24 cellular contexts compared by ENCODE assay signal in the genomic region with DNA sequence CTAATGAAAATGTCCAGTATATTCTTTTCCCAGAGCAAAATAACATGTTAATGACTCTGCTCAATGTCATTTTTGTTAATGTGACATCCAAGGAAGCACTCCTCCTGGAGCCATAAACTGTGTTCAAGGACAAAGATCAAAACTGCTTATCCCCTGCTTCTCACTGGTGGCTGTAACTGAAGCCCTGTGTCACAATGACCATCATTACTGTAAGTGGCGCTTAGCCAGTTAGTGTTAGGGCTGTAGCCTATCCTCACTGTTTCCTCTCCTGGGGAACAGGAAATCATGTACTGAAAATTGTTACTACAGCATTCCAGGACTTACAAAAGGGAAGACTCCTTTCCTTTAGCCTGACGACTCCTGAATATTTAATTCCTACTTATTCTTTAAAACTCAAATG.
"Had no signal": no experiment of that assay in that cellular context is flagged by ENCODE, and none has a peak within 500 bp of the region (broad histone marks: within the 10 kb centered on the region; RNA-seq: fewer than 3 reads in every experiment).

No MANE protein-coding gene starts in this region.

- FAIRE-seq: keratinocyte, pancreas had no signal

- H3K9me3 Mint-ChIP-seq: activated CD8-positive, alpha-beta T cell treated with anti-CD3 and anti-CD28 coated beads for 36 hours; activated naive CD4-positive, alpha-beta T cell treated with anti-CD3 and anti-CD28 coated beads, Interleukin-2, amount 10 ng/mL, durations not matched to agents 7 days and 5 days; endodermal cell; T-helper 1 cell treated with Interleukin-12 subunit alpha and Interleukin-12 subunit beta and Interleukin-4 antibody, amounts not matched to agents 30 μg/mL and 1 μg/mL, for 36 hours had no signal

- H3K4me1 ChIP-seq: gastroesophageal sphincter, pancreas, psoas muscle, right atrium auricular region, upper lobe of right lung had no signal

- H3K4me3 ChIP-seq: gastroesophageal sphincter, lung, pancreas, psoas muscle, right atrium auricular region, thoracic aorta, upper lobe of right lung had no signal

- H3K36me3 Mint-ChIP-seq: activated CD8-positive, alpha-beta memory T cell treated with anti-CD3 and anti-CD28 coated beads, Interleukin-2, amount 10 ng/mL, durations not matched to agents 7 days and 5 days; activated naive CD4-positive, alpha-beta T cell treated with anti-CD3 and anti-CD28 coated beads, Interleukin-2, amount 10 ng/mL, durations not matched to agents 7 days and 5 days; natural killer cell had no signal

- H3K27ac Mint-ChIP-seq: activated CD8-positive, alpha-beta memory T cell treated with anti-CD3 and anti-CD28 coated beads, Interleukin-2, amount 10 ng/mL, durations not matched to agents 7 days and 5 days; activated CD8-positive, alpha-beta T cell treated with anti-CD3 and anti-CD28 coated beads for 36 hours; activated naive CD4-positive, alpha-beta T cell treated with anti-CD3 and anti-CD28 coated beads, Interleukin-2, amount 10 ng/mL, durations not matched to agents 7 days and 5 days; endodermal cell; natural killer cell; T-helper 1 cell treated with Interleukin-12 subunit alpha and Interleukin-12 subunit beta and Interleukin-4 antibody, amounts not matched to agents 30 μg/mL and 1 μg/mL, for 36 hours had no signal

- H3K9me3 ChIP-seq: gastroesophageal sphincter, pancreas, psoas muscle, right atrium auricular region, thoracic aorta, upper lobe of right lung had no signal

- H3K4me3 Mint-ChIP-seq: activated CD8-positive, alpha-beta memory T cell treated with anti-CD3 and anti-CD28 coated beads, Interleukin-2, amount 10 ng/mL, durations not matched to agents 7 days and 5 days; activated CD8-positive, alpha-beta T cell treated with anti-CD3 and anti-CD28 coated beads for 36 hours; activated naive CD4-positive, alpha-beta T cell treated with anti-CD3 and anti-CD28 coated beads, Interleukin-2, amount 10 ng/mL, durations not matched to agents 7 days and 5 days; endodermal cell; natural killer cell; T-helper 1 cell treated with Interleukin-12 subunit alpha and Interleukin-12 subunit beta and Interleukin-4 antibody, amounts not matched to agents 30 μg/mL and 1 μg/mL, for 36 hours had no signal

- H3K27me3 Mint-ChIP-seq: activated CD8-positive, alpha-beta memory T cell treated with anti-CD3 and anti-CD28 coated beads, Interleukin-2, amount 10 ng/mL, durations not matched to agents 7 days and 5 days; activated naive CD4-positive, alpha-beta T cell treated with anti-CD3 and anti-CD28 coated beads, Interleukin-2, amount 10 ng/mL, durations not matched to agents 7 days and 5 days had no signal

- H3K36me3 ChIP-seq: gastroesophageal sphincter, pancreas, right atrium auricular region, thoracic aorta, upper lobe of right lung had no signal

- DNase-seq: activated CD4-positive, alpha-beta T cell treated with anti-CD3 and anti-CD28 coated beads for 48 hours; activated CD4-positive, CD25-positive, alpha-beta regulatory T cell; activated CD8-positive, alpha-beta memory T cell treated with anti-CD3 and anti-CD28 coated beads, Interleukin-2, amount 10 ng/mL, durations not matched to agents 7 days and 5 days; activated CD8-positive, alpha-beta T cell treated with anti-CD3 and anti-CD28 coated beads for 36 hours; activated effector memory CD4-positive, alpha-beta T cell treated with anti-CD3 and anti-CD28 coated beads, Interleukin-2, amount 50 U/mL, for 16 hours; activated naive CD4-positive, alpha-beta T cell treated with anti-CD3 and anti-CD28 coated beads, Interleukin-2, amount 10 ng/mL, durations not matched to agents 7 days and 5 days; activated T-cell treated with anti-CD3 and anti-CD28 coated beads for 4 hours; amygdala; cortex of kidney; endodermal cell; head of caudate nucleus; natural killer cell; pancreas; psoas muscle; stimulated activated CD4-positive, alpha-beta T cell treated with anti-CD3 and anti-CD28 coated beads, Interleukin-4, amount 100 ng/mL, for 24 hours; stimulated activated naive CD4-positive, alpha-beta T cell treated with Interleukin-2 at 50 U/mL for 16 hours; T1000; upper lobe of right lung had no signal

- H3K27ac ChIP-seq: gastroesophageal sphincter, pancreas, psoas muscle, right atrium auricular region, thoracic aorta, upper lobe of right lung had no signal

- H3K27me3 ChIP-seq: gastroesophageal sphincter, pancreas, right atrium auricular region, upper lobe of right lung had no signal

- H3K4me1 Mint-ChIP-seq: activated CD8-positive, alpha-beta memory T cell treated with anti-CD3 and anti-CD28 coated beads, Interleukin-2, amount 10 ng/mL, durations not matched to agents 7 days and 5 days; activated naive CD4-positive, alpha-beta T cell treated with anti-CD3 and anti-CD28 coated beads, Interleukin-2, amount 10 ng/mL, durations not matched to agents 7 days and 5 days; natural killer cell had no signal
